Comparison of ENCODE assay signal across 1 cellular context in genomic region chr20:18322551-18322950, GRCh38.
TF ChIP-seq lines count a peak whose summit lies in the region.

No MANE protein-coding gene starts in this region.

TF ChIP-seq in H1, 55 proteins besides CTCF, POLR2A, EP300 and RAD21 (continued from another document):
- TF ChIP-seq KDM1A (IDR thresholded peaks at IDR 0.05; ENCODE audit: borderline replicate concordance, low read length), result no peak
- TF ChIP-seq HDAC2 (IDR thresholded peaks at IDR 0.05; ENCODE audit: borderline replicate concordance in 1 of 2, low read depth in 2 of 2, low read length in 2 of 2), result no peak
- no peak for TF ChIP-seq GABPA (IDR thresholded peaks at IDR 0.05; ENCODE audit: borderline replicate concordance, insufficient read depth, low read length)
